In genomic region chr10:99329891-99330674, GRCh38 we compare ENCODE assay signal across 1 cellular context.
A peak's percentile ranks its signal among the peaks of the same experiment; 100 is the strongest.
TF ChIP-seq lines count a peak whose summit lies in the region.

No MANE protein-coding gene starts in this region.

TF ChIP-seq in H1, 55 proteins besides CTCF, POLR2A, EP300 and RAD21 (continued from another document):
- TF ChIP-seq MAX (IDR thresholded peaks at IDR 0.05) = peak; percentile 63
- TF ChIP-seq MAFK (IDR thresholded peaks at IDR 0.05; ENCODE audit: low read depth, low read length) = no peak
- TF ChIP-seq RFX5 (IDR thresholded peaks at IDR 0.05; ENCODE audit: borderline replicate concordance, low read depth, low read length) = no peak
- TF ChIP-seq YY1 (IDR thresholded peaks at IDR 0.05; ENCODE audit: low read depth, low read length) = no peak
- TF ChIP-seq SRF (IDR thresholded peaks at IDR 0.05; ENCODE audit: low read depth, low read length) = no peak
- TF ChIP-seq FOSL1 (IDR thresholded peaks at IDR 0.05; ENCODE audit: insufficient read depth, low read depth, low read length) = no peak
- peak; percentile 73 for TF ChIP-seq KDM4A (IDR thresholded peaks at IDR 0.05; ENCODE audit: low read depth, low read length, severe bottlenecking)
- TF ChIP-seq SUZ12 (IDR thresholded peaks at IDR 0.05; ENCODE audit: low read length) = peak; percentile 88
- peak; percentile 56 for TF ChIP-seq RBBP5 (IDR thresholded peaks at IDR 0.05; ENCODE audit: borderline replicate concordance, low read depth, low read length)
- peak; percentile 11 for TF ChIP-seq RNF2 (IDR thresholded peaks at IDR 0.05; ENCODE audit: borderline replicate concordance, low read depth, low read length, missing control alignments, poor library complexity, severe bottlenecking)
- no peak for TF ChIP-seq CBX8 (IDR thresholded peaks at IDR 0.05; ENCODE audit: borderline replicate concordance, low read depth, low read length)
